Comparison of ENCODE assay signal across 1 cellular context in genomic region chr16:3187798-3188674, GRCh38.
TF ChIP-seq lines count a peak whose summit lies in the region.

Gene OR1F1, plus strand, starts transcription at chr16:3188204.

TF ChIP-seq in GM12878, 131 proteins besides CTCF, POLR2A, EP300 and RAD21 (continued from another document):
- TF ChIP-seq IRF5 (IDR thresholded peaks at IDR 0.05; ENCODE audit: borderline replicate concordance), result no peak
TF ChIP-seq in GM12878: peak in this region for 4.
